ENCODE assay signal across 20 cellular contexts in genomic region chr10:97069026-97069425, GRCh38.
"Had no signal": no experiment of that assay in that cellular context is flagged by ENCODE, and none has a peak within 500 bp of the region (broad histone marks: within the 10 kb centered on the region; RNA-seq: fewer than 3 reads in every experiment).

No MANE protein-coding gene starts in this region.

- H3K4me1 ChIP-seq: testis had no signal

- H3K4me3 ChIP-seq: esophagus muscularis mucosa, gastrocnemius medialis, lung, testis, tibial nerve had no signal

- H3K36me3 ChIP-seq: esophagus muscularis mucosa, gastrocnemius medialis, neutrophil, tibial nerve had no signal

- H3K4me1 Mint-ChIP-seq: central memory CD8-positive, alpha-beta T cell had no signal

- H3K27ac Mint-ChIP-seq: immature natural killer cell; stimulated activated naive CD8-positive, alpha-beta T cell treated with anti-CD3 and anti-CD28 coated beads, Interleukin-15, Interleukin-2, amounts not matched to agents 100 ng/mL and 50 ng/mL, for 24 hours had no signal

- ATAC-seq: gastrocnemius medialis, left cardiac atrium, left ventricle myocardium superior, right cardiac atrium had no signal

- FAIRE-seq: endometrium, keratinocyte, small intestine had no signal

- H3K27me3 ChIP-seq: testis had no signal

- H3K27ac ChIP-seq: esophagus muscularis mucosa, gastrocnemius medialis, neutrophil, testis, tibial nerve had no signal

- H3K9me3 ChIP-seq: esophagus muscularis mucosa, gastrocnemius medialis, neutrophil, testis had no signal

- H3K9me3 Mint-ChIP-seq: central memory CD8-positive, alpha-beta T cell; immature natural killer cell; stimulated activated naive CD8-positive, alpha-beta T cell treated with anti-CD3 and anti-CD28 coated beads, Interleukin-15, Interleukin-2, amounts not matched to agents 100 ng/mL and 50 ng/mL, for 24 hours had no signal

- DNase-seq: cortex of kidney; effector memory CD4-positive, alpha-beta T cell; gastrocnemius medialis; immature natural killer cell; left cardiac atrium; left ventricle myocardium superior; mesendoderm; naive B cell; right cardiac atrium; small intestine; stimulated activated CD4-positive, alpha-beta T cell treated with anti-CD3 and anti-CD28 coated beads, Interleukin-2, amount 100 ng/mL, for 48 hours; testis had no signal

- H3K4me3 Mint-ChIP-seq: central memory CD8-positive, alpha-beta T cell; immature natural killer cell; naive B cell; stimulated activated naive CD8-positive, alpha-beta T cell treated with anti-CD3 and anti-CD28 coated beads, Interleukin-15, Interleukin-2, amounts not matched to agents 100 ng/mL and 50 ng/mL, for 24 hours had no signal
